29 cellular contexts compared by ENCODE assay signal in the genomic region with DNA sequence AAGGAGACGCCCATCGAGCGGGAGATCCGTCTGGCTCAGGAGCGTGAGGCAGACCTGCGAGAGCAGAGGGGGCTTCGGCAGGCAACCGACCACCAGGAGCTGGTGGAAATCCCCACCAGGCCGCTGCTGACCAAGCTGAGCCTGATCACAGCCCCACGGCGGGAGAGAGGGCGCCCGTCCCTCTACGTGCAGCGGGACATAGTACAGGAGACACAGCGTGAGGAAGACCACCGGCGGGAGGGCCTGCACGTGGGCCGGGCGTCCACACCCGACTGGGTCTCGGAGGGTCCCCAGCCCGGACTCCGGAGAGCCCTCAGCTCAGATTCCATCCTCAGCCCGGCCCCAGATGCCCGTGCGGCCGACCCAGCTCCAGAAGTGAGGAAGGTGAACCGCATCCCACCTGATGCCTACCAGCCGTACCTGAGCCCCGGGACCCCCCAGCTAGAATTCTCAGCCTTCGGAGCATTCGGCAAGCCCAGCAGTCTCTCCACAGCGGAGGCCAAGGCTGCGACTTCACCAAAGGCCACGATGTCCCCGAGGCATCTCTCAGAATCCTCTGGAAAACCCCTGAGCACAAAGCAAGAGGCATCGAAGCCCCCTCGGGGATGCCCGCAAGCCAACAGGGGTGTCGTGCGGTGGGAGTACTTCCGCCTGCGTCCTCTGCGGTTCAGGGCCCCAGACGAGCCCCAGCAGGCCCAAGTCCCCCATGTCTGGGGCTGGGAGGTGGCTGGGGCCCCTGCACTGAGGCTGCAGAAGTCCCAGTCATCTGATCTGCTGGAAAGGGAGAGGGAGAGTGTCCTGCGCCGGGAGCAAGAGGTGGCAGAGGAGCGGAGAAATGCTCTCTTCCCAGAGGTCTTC. TPM values are rescaled to one million over a fixed set of nuclear protein-coding genes. Genes with fewer than 3 reads are reported as not detected.
"Had no signal": no experiment of that assay in that cellular context is flagged by ENCODE, and none has a peak within 500 bp of the region (broad histone marks: within the 10 kb centered on the region; RNA-seq: fewer than 3 reads in every experiment).

No MANE protein-coding gene starts in this region.

- H3K4me1 Mint-ChIP-seq: activated CD4-positive, alpha-beta memory T cell treated with anti-CD3 and anti-CD28 coated beads, Interleukin-2, amount 10 ng/mL, durations not matched to agents 7 days and 5 days; activated CD8-positive, alpha-beta memory T cell treated with anti-CD3 and anti-CD28 coated beads, Interleukin-2, amount 10 ng/mL, durations not matched to agents 7 days and 5 days; activated naive CD4-positive, alpha-beta T cell treated with anti-CD3 and anti-CD28 coated beads, Interleukin-2, amount 10 ng/mL, durations not matched to agents 7 days and 5 days; activated naive CD8-positive, alpha-beta T cell treated with anti-CD3 and anti-CD28 coated beads, Interleukin-2, amount 50 U/mL, for 24 hours had no signal

- H3K27me3 Mint-ChIP-seq: activated CD8-positive, alpha-beta memory T cell treated with anti-CD3 and anti-CD28 coated beads, Interleukin-2, amount 10 ng/mL, durations not matched to agents 7 days and 5 days; activated naive CD8-positive, alpha-beta T cell had no signal

- DNase-seq: activated CD4-positive, alpha-beta memory T cell treated with anti-CD3 and anti-CD28 coated beads, Interleukin-2, amount 10 ng/mL, durations not matched to agents 7 days and 5 days; activated CD4-positive, alpha-beta T cell treated with anti-CD3 and anti-CD28 coated beads for 1 hour; activated CD4-positive, alpha-beta T cell treated with anti-CD3 and anti-CD28 coated beads for 48 hours; activated CD4-positive, CD25-positive, alpha-beta regulatory T cell; activated CD8-positive, alpha-beta memory T cell treated with anti-CD3 and anti-CD28 coated beads for 24 hours; activated CD8-positive, alpha-beta memory T cell treated with anti-CD3 and anti-CD28 coated beads, Interleukin-2, amount 10 ng/mL, durations not matched to agents 7 days and 5 days; activated CD8-positive, alpha-beta memory T cell treated with anti-CD3 and anti-CD28 coated beads, Interleukin-2, amount 50 U/mL, for 48 hours; activated effector memory CD4-positive, alpha-beta T cell treated with Interleukin-2 at 50 U/mL for 16 hours; activated naive CD4-positive, alpha-beta T cell treated with anti-CD3 and anti-CD28 coated beads, Interleukin-2, amount 10 ng/mL, durations not matched to agents 7 days and 5 days; activated naive CD8-positive, alpha-beta T cell treated with anti-CD3 and anti-CD28 coated beads, Interleukin-2, amount 50 U/mL, for 24 hours; activated T-cell treated with anti-CD3 and anti-CD28 coated beads, Interleukin-2, amount 50 U/mL, for 48 hours; Karpas-422; NCI-H1105; NCI-H1436 treated with DMSO at 0.1 percent for 48 hours; NCI-H1694 treated with DMSO at 0.1 percent for 48 hours; NCI-H2029; NCI-H345; NCI-H524 treated with DMSO at 0.1 percent for 48 hours; SW 1271; T-helper 1 cell; T1000; WERI-Rb-1 had no signal

- H3K4me1 ChIP-seq: ascending aorta had no signal

- H3K27ac Mint-ChIP-seq: activated CD4-positive, alpha-beta memory T cell treated with anti-CD3 and anti-CD28 coated beads, Interleukin-2, amount 10 ng/mL, durations not matched to agents 7 days and 5 days; activated CD8-positive, alpha-beta memory T cell treated with anti-CD3 and anti-CD28 coated beads, Interleukin-2, amount 10 ng/mL, durations not matched to agents 7 days and 5 days; activated naive CD4-positive, alpha-beta T cell treated with anti-CD3 and anti-CD28 coated beads, Interleukin-2, amount 10 ng/mL, durations not matched to agents 7 days and 5 days; activated naive CD8-positive, alpha-beta T cell; activated naive CD8-positive, alpha-beta T cell treated with anti-CD3 and anti-CD28 coated beads, Interleukin-2, amount 50 U/mL, for 24 hours had no signal

- H3K36me3 ChIP-seq: ascending aorta, cardiac muscle cell, WERI-Rb-1 had no signal

- H3K4me3 Mint-ChIP-seq: activated CD4-positive, alpha-beta memory T cell treated with anti-CD3 and anti-CD28 coated beads, Interleukin-2, amount 10 ng/mL, durations not matched to agents 7 days and 5 days; activated CD8-positive, alpha-beta memory T cell treated with anti-CD3 and anti-CD28 coated beads, Interleukin-2, amount 10 ng/mL, durations not matched to agents 7 days and 5 days; activated naive CD4-positive, alpha-beta T cell treated with anti-CD3 and anti-CD28 coated beads, Interleukin-2, amount 10 ng/mL, durations not matched to agents 7 days and 5 days; activated naive CD8-positive, alpha-beta T cell; activated naive CD8-positive, alpha-beta T cell treated with anti-CD3 and anti-CD28 coated beads, Interleukin-2, amount 50 U/mL, for 24 hours had no signal

- H3K27ac ChIP-seq: ascending aorta, cardiac muscle cell, WERI-Rb-1 had no signal

- H3K36me3 Mint-ChIP-seq: activated CD8-positive, alpha-beta memory T cell treated with anti-CD3 and anti-CD28 coated beads, Interleukin-2, amount 10 ng/mL, durations not matched to agents 7 days and 5 days; activated naive CD8-positive, alpha-beta T cell had no signal

- ATAC-seq: activated CD8-positive, alpha-beta memory T cell treated with anti-CD3 and anti-CD28 coated beads, Interleukin-2, amount 10 ng/mL, durations not matched to agents 7 days and 5 days; activated naive CD8-positive, alpha-beta T cell treated with anti-CD3 and anti-CD28 coated beads, Interleukin-2, amount 50 U/mL, for 24 hours; K562; Panc1 had no signal

- H3K4me3 ChIP-seq: ascending aorta, cardiac muscle cell, K562 had no signal

- H3K27me3 ChIP-seq: ascending aorta, cardiac muscle cell had no signal

RNA-seq across cellular contexts. Expression of gene MISP, which starts 7.1 kb away (rescaled TPM):
- total RNA-seq: activated CD4-positive, alpha-beta memory T cell treated with anti-CD3 and anti-CD28 coated beads, Interleukin-2, amount 10 ng/mL, durations not matched to agents 7 days and 5 days; activated CD8-positive, alpha-beta memory T cell treated with anti-CD3 and anti-CD28 coated beads, Interleukin-2, amount 10 ng/mL, durations not matched to agents 7 days and 5 days; ascending aorta; RPMI7951; T-helper 2 cell treated with Interferon-gamma antibody and Interleukin-4, amounts not matched to agents 100 ng/mL and 5 ng/mL, for 36 hours had no signal

RNA-seq across cellular contexts. Expression of gene PALM, which starts 49.3 kb away (rescaled TPM):
- total RNA-seq: activated CD4-positive, alpha-beta memory T cell treated with anti-CD3 and anti-CD28 coated beads, Interleukin-2, amount 10 ng/mL, durations not matched to agents 7 days and 5 days; activated CD8-positive, alpha-beta memory T cell treated with anti-CD3 and anti-CD28 coated beads, Interleukin-2, amount 10 ng/mL, durations not matched to agents 7 days and 5 days; RPMI7951; T-helper 2 cell treated with Interferon-gamma antibody and Interleukin-4, amounts not matched to agents 100 ng/mL and 5 ng/mL, for 36 hours had no signal
